Comparison of ENCODE assay signal across 22 cellular contexts in genomic region chr1:33849206-33849605, GRCh38. TPM values are rescaled to one million over a fixed set of nuclear protein-coding genes. Genes with fewer than 3 reads are reported as not detected.
"Had no signal": no experiment of that assay in that cellular context is flagged by ENCODE, and none has a peak within 500 bp of the region (broad histone marks: within the 10 kb centered on the region; RNA-seq: fewer than 3 reads in every experiment).

No MANE protein-coding gene starts in this region.

- DNase-seq: activated B cell treated with CpG ODN at 0.5 μM for 24 hours; activated CD4-positive, alpha-beta T cell treated with anti-CD3 and anti-CD28 coated beads for 48 hours; activated CD8-positive, alpha-beta memory T cell treated with anti-CD3 and anti-CD28 coated beads, Interleukin-2, amount 50 U/mL, for 4 hours; anterior cingulate cortex; brain microvascular endothelial cell; gastrocnemius medialis; head of caudate nucleus; kidney; left lung; occipital lobe; posterior cingulate gyrus; retina; stimulated activated CD8-positive, alpha-beta memory T cell treated with anti-CD3 and anti-CD28 coated beads, Interleukin-4, amount 100 ng/mL, for 48 hours; stimulated activated naive CD4-positive, alpha-beta T cell treated with Interleukin-2 at 50 U/mL for 16 hours; T-helper 17 cell had no signal

- H3K4me3 Mint-ChIP-seq: activated B cell treated with CpG ODN at 0.5 μM for 24 hours; activated T-helper 1 cell treated with anti-CD3 and anti-CD28 coated beads, Interleukin-12 subunit alpha, Interleukin-12 subunit beta, Interleukin-2, Interleukin-4 antibody, amounts not matched to agents 30 ng/mL and 10 ng/mL and 1 ng/mL, durations not matched to agents 14 hours and 24 hours and 36 hours; T-helper 17 cell had no signal

- H3K4me1 ChIP-seq: gastrocnemius medialis, left lung had no signal

- ATAC-seq: gastrocnemius medialis, left lung, T-helper 17 cell had no signal

- H3K27ac ChIP-seq: brain microvascular endothelial cell, coronary artery, gastrocnemius medialis, left lung, tibial nerve had no signal

- H3K4me1 Mint-ChIP-seq: activated B cell treated with CpG ODN at 0.5 μM for 24 hours, T-helper 17 cell had no signal

- H3K27me3 ChIP-seq: brain microvascular endothelial cell, gastrocnemius medialis, left lung, tibial nerve had no signal

- H3K4me3 ChIP-seq: coronary artery, gastrocnemius medialis, left lung, tibial nerve had no signal

- H3K27ac Mint-ChIP-seq: activated B cell treated with CpG ODN at 0.5 μM for 24 hours; activated T-helper 1 cell treated with anti-CD3 and anti-CD28 coated beads, Interleukin-12 subunit alpha, Interleukin-12 subunit beta, Interleukin-2, Interleukin-4 antibody, amounts not matched to agents 30 ng/mL and 10 ng/mL and 1 ng/mL, durations not matched to agents 14 hours and 24 hours and 36 hours; T-helper 17 cell had no signal

- H3K36me3 ChIP-seq: brain microvascular endothelial cell, gastrocnemius medialis, left lung, tibial nerve had no signal

- H3K9me3 Mint-ChIP-seq: activated B cell treated with CpG ODN at 0.5 μM for 24 hours; activated T-helper 1 cell treated with anti-CD3 and anti-CD28 coated beads, Interleukin-12 subunit alpha, Interleukin-12 subunit beta, Interleukin-2, Interleukin-4 antibody, amounts not matched to agents 30 ng/mL and 10 ng/mL and 1 ng/mL, durations not matched to agents 14 hours and 24 hours and 36 hours had no signal

RNA-seq across cellular contexts. Expression of gene HMGB4, which starts 14.7 kb away (rescaled TPM):
- total RNA-seq: activated B cell treated with CpG ODN at 0.5 μM for 24 hours; activated T-helper 1 cell treated with anti-CD3 and anti-CD28 coated beads, Interleukin-12 subunit alpha, Interleukin-12 subunit beta, Interleukin-2, Interleukin-4 antibody, amounts not matched to agents 30 ng/mL and 10 ng/mL and 1 ng/mL, durations not matched to agents 14 hours and 24 hours and 36 hours; epithelial cell of proximal tubule; gastrocnemius medialis; kidney; left lung; lung microvascular endothelial cell; myocyte; occipital lobe; T-helper 17 cell; tibial nerve had no signal
- polyA plus RNA-seq: neural cell had no signal
